In genomic region chr5:151740958-151741373, GRCh38 we compare ENCODE assay signal across 9 cellular contexts. TPM values are rescaled to one million over a fixed set of nuclear protein-coding genes. Genes with fewer than 3 reads are reported as not detected.
DNase-seq lines count a peak whose midpoint lies in the region; ATAC-seq and TF ChIP-seq lines count a peak whose summit lies in the region.
"Had no signal": no experiment of that assay in that cellular context is flagged by ENCODE, and none has a peak within 500 bp of the region (broad histone marks: within the 10 kb centered on the region; RNA-seq: fewer than 3 reads in every experiment).

No MANE protein-coding gene starts in this region.

- no peak overlapping the region for H3K27ac Mint-ChIP-seq in T-cell
- H3K27ac Mint-ChIP-seq: memory B cell had no signal

- H3K27me3 ChIP-seq in SJCRH30 (no peaks in the 10 kb centered on the region), kidney epithelial cell (ENCODE audit: control insufficient read depth, insufficient read depth, low read length) (no peaks in the 10 kb centered on the region)

- TF ChIP-seq CTCF in AG04449 (IDR thresholded peaks at IDR 0.05; ENCODE audit: insufficient read depth, low read length, missing control alignments): no peak
- TF ChIP-seq CTCF in kidney epithelial cell (IDR thresholded peaks at IDR 0.05; ENCODE audit: insufficient read depth, low read length, poor library complexity, severe bottlenecking): no peak

- no peaks in the 10 kb centered on the region for H3K9me3 ChIP-seq in SJCRH30 (replicated peaks)

- H3K27ac ChIP-seq in SJCRH30: peak overlapping the region; percentile 54

- H3K36me3 ChIP-seq in SJCRH30 (no peaks in the 10 kb centered on the region), kidney epithelial cell (ENCODE audit: control insufficient read depth, insufficient read depth, low read length) (no peaks in the 10 kb centered on the region)

- no peaks in the 10 kb centered on the region for H3K27me3 Mint-ChIP-seq in T-cell
- H3K27me3 Mint-ChIP-seq: memory B cell had no signal

- peaks cover 36% of the 10 kb centered on the region for H3K36me3 Mint-ChIP-seq in T-cell

- H3K4me1 ChIP-seq in SJCRH30: peaks cover 15% of the 10 kb centered on the region

- H3K9me3 Mint-ChIP-seq in T-cell: no peaks in the 10 kb centered on the region
- H3K9me3 Mint-ChIP-seq: memory B cell had no signal

- POLR2A ChIA-PET in AG04449 (lab: Yijun Ruan, JAX): interaction anchor here (0.5 to 8.4 kb wide), 13 partner anchors 10 to 289 kb away, joined by 3 to 383 read pairs (median 32); partner anchors contain the start of genes G3BP1 and SPARC
- POLR2A ChIA-PET in T-cell (lab: Charles Lee): no interaction called here

- DNase-seq in AG04449 (ENCODE audit: low read depth, low spot score) (no peak), SJCRH30 (no peak), kidney epithelial cell (ENCODE audit: low read depth) (peak; percentile 43), cerebellum (ENCODE audit: low spot score) (no peak), NCI-H69 (lab: John Stamatoyannopoulos, UW) (no peak), OCI-M1 (lab: John Stamatoyannopoulos, UW) (no peak), T-cell (no peak)

- CTCF ChIA-PET in AG04449 (lab: Yijun Ruan, JAX) (interaction anchor here (0.7 to 22.0 kb wide), 27 partner anchors 10 to 422 kb away, joined by 3 to 652 read pairs (median 8); partner anchors contain the start of genes SLC36A1 and SPARC), T-cell (lab: Charles Lee) (interaction anchor here (0.7 to 1.9 kb wide), 4 partner anchors 14 to 89 kb away, joined by 3 to 9 read pairs (median 3); no protein-coding TSS in a partner anchor)

- ATAC-seq in GM21619 (IDR thresholded peaks at IDR 0.05; ENCODE audit: unreplicated experiment) (peak; percentile 21), T-cell (replicated peaks in 1 of 4) (no peak)

- peak overlapping the region in 1 of 3 donors; percentile 17 for H3K4me3 Mint-ChIP-seq in T-cell

- H3K4me3 ChIP-seq in AG04449 (ENCODE audit: low read depth, low read length): peak overlapping the region; percentile 39
- H3K4me3 ChIP-seq in SJCRH30: no peak overlapping the region
- no peak overlapping the region for H3K4me3 ChIP-seq in kidney epithelial cell (ENCODE audit: low read depth, low read length)

- peaks cover 20 to 32% (median 32%) of the 10 kb centered on the region in 3 donors for H3K4me1 Mint-ChIP-seq in T-cell

RNA-seq across cellular contexts. Expression of gene ATOX1, which starts 17.5 kb away (rescaled TPM):
- 65.0 and 68.4 TPM in 2 replicates for total RNA-seq in SJCRH30 (2014; rRNA removed; shearing (Covaris generic))
- total RNA-seq in kidney epithelial cell (91.6 and 118 TPM in 2 replicates), cerebellum (24.4 TPM), T-cell (10 to 100 TPM; 21.4 to 33.8 (median 30.9) TPM)

RNA-seq across cellular contexts. Expression of gene G3BP1, which starts 30.8 kb away (rescaled TPM):
- 265 and 269 TPM in 2 replicates for total RNA-seq in SJCRH30 (2014; rRNA removed; shearing (Covaris generic))
- total RNA-seq in kidney epithelial cell (134 and 154 TPM in 2 replicates), cerebellum (84.3 TPM), T-cell (100 to 1,000 TPM; 109 to 185 (median 170) TPM)

RNA-seq across cellular contexts. Expression of gene SPARC, which starts 54.3 kb away (rescaled TPM):
- 1,211 and 1,265 TPM in 2 replicates for total RNA-seq in SJCRH30 (2014; rRNA removed; shearing (Covaris generic))
- total RNA-seq in kidney epithelial cell (139 and 140 TPM in 2 replicates), cerebellum (148 TPM), T-cell (1 to 10 TPM in 4 of 5 donors, not detected in 1; 4.1 to 8.6 (median 5.2) TPM)

Comparison
In these comparisons a context has a peak if more than half of its experiments do, and no peak if none do; other contexts are left out.
1. RNA of gene SPARC, which starts 54.3 kb away (total RNA-seq): 1,211 to 1,265 TPM in SJCRH30, 148 TPM in cerebellum (single experiment) and 139 to 140 TPM in kidney epithelial cell; 4.1 to 8.6 TPM in T-cell; every median in the first group is over 10 times any median in the second.